8 cellular contexts compared by ENCODE assay signal in genomic region chr1:56578664-56578962, GRCh38. TPM values are rescaled to one million over a fixed set of nuclear protein-coding genes. Genes with fewer than 3 reads are reported as not detected.
DNase-seq lines count a peak whose midpoint lies in the region; ATAC-seq and TF ChIP-seq lines count a peak whose summit lies in the region.

No MANE protein-coding gene starts in this region.

- H3K4me1 Mint-ChIP-seq in CD8-positive, alpha-beta T cell (ENCODE audit: low read depth), result peaks cover 11% of the 10 kb centered on the region

- H3K4ac ChIP-seq in mesenchymal stem cell (ENCODE audit: low read depth in 1 of 2, low read length in 2 of 2), result peak overlapping the region; percentile 73 to 86

- peak overlapping the region; percentile 91 for H3K4me2 ChIP-seq in mesenchymal stem cell (ENCODE audit: low read length, poor library complexity, severe bottlenecking)

- peak overlapping the region; percentile 78 for H2BK15ac ChIP-seq in mesenchymal stem cell (ENCODE audit: low read depth, poor library complexity, severe bottlenecking)

- DNase-seq in CD8-positive, alpha-beta T cell, result no peak
- DNase-seq in caudate nucleus (lab: John Stamatoyannopoulos, UW), result peak in 13 of 61 donors; percentile 6 to 70 (median 51)
- no peak for DNase-seq in mesenchymal stem cell
- DNase-seq in uterus, result no peak
- DNase-seq in cerebellar nuclear complex (lab: John Stamatoyannopoulos, UW), result no peak

- no peak overlapping the region for H3K4me3 ChIP-seq in CD8-positive, alpha-beta T cell (ENCODE audit: low read depth, low read length)
- peak overlapping the region; percentile 96 for H3K4me3 ChIP-seq in HUES64 (ENCODE audit: low read length)
- H3K4me3 ChIP-seq in mesenchymal stem cell (ENCODE audit: insufficient read depth in 1 of 2, low read depth in 1 of 2, low read length in 2 of 2), result peak overlapping the region; percentile 87 to 95
- H3K4me3 ChIP-seq in uterus, result peak overlapping the region; percentile 76 to 77

- no peaks in the 10 kb centered on the region for H3K9me3 Mint-ChIP-seq in CD8-positive, alpha-beta T cell

- no peak overlapping the region for H2AK5ac ChIP-seq in mesenchymal stem cell (ENCODE audit: low read length, severe bottlenecking)

- H3K14ac ChIP-seq in mesenchymal stem cell (ENCODE audit: low read length in 2 of 2), result peak overlapping the region in 1 of 2 experiments; percentile 94

- H3K27me3 ChIP-seq in CD8-positive, alpha-beta T cell (ENCODE audit: insufficient read depth, low read length), result no peaks in the 10 kb centered on the region
- no peaks in the 10 kb centered on the region for H3K27me3 ChIP-seq in HUES64 (ENCODE audit: insufficient read depth, low read length)
- H3K27me3 ChIP-seq in mesenchymal stem cell (ENCODE audit: control insufficient read depth in 1 of 2, insufficient read depth in 1 of 2, low read length in 2 of 2), result no peaks in the 10 kb centered on the region
- H3K27me3 ChIP-seq in uterus, result no peaks in the 10 kb centered on the region

- CTCF ChIA-PET in CD8-positive, alpha-beta T cell (lab: Charles Lee), result no interaction called here

- H3K36me3 ChIP-seq in CD8-positive, alpha-beta T cell (ENCODE audit: insufficient read depth, low read length), result no peaks in the 10 kb centered on the region
- H3K36me3 ChIP-seq in HUES64 (ENCODE audit: insufficient read depth, low read length), result no peaks in the 10 kb centered on the region
- peaks cover 0 to 43% of the 10 kb centered on the region in 2 experiments for H3K36me3 ChIP-seq in mesenchymal stem cell (ENCODE audit: control insufficient read depth in 1 of 2, insufficient read depth in 2 of 2, low read depth in 1 of 2, low read length in 2 of 2)
- H3K36me3 ChIP-seq in uterus, result no peaks in the 10 kb centered on the region

- peak overlapping the region; percentile 59 for H3K4me3 Mint-ChIP-seq in CD8-positive, alpha-beta T cell

- peak overlapping the region; percentile 43 for H4K91ac ChIP-seq in mesenchymal stem cell (ENCODE audit: low read length)

- POLR2A ChIA-PET in CD8-positive, alpha-beta T cell (lab: Charles Lee), result no interaction called here

- H3K27me3 Mint-ChIP-seq in CD8-positive, alpha-beta T cell (ENCODE audit: low read depth), result peaks cover 40% of the 10 kb centered on the region

- no peak overlapping the region for H3K27ac ChIP-seq in CD8-positive, alpha-beta T cell (ENCODE audit: low read depth, low read length)
- H3K27ac ChIP-seq in HUES64 (ENCODE audit: low read depth, low read length), result peak overlapping the region; percentile 82
- H3K27ac ChIP-seq in caudate nucleus (ENCODE audit: low read depth, low read length), result peak overlapping the region; percentile 87
- peak overlapping the region; percentile 58 for H3K27ac ChIP-seq in mesenchymal stem cell (ENCODE audit: low read length, poor library complexity, severe bottlenecking)
- H3K27ac ChIP-seq in uterus, result peak overlapping the region; percentile 92 to 99

- H3K9ac ChIP-seq in HUES64 (ENCODE audit: low read depth, low read length), result peak overlapping the region; percentile 93
- peak overlapping the region; percentile 97 for H3K9ac ChIP-seq in mesenchymal stem cell (ENCODE audit: low read length)

- WGBS in HUES64, result 1% methylated on average over 33 of the region's 33 CpGs
- under 1% methylated on average over 12 of the region's 33 CpGs for WGBS in mesenchymal stem cell

- peak overlapping the region; percentile 74 for H2AFZ ChIP-seq in mesenchymal stem cell (ENCODE audit: low read depth, low read length)

- H3K36me3 Mint-ChIP-seq in CD8-positive, alpha-beta T cell, result no peaks in the 10 kb centered on the region

- H4K8ac ChIP-seq in mesenchymal stem cell (ENCODE audit: low read length), result peak overlapping the region; percentile 40

- H3K23ac ChIP-seq in mesenchymal stem cell (ENCODE audit: low read length in 2 of 2), result peak overlapping the region; percentile 86 to 91

- peaks cover 3% of the 10 kb centered on the region for H3K79me1 ChIP-seq in mesenchymal stem cell (replicated peaks; ENCODE audit: low read length, poor library complexity, severe bottlenecking)

- peak overlapping the region; percentile 80 for H3K18ac ChIP-seq in mesenchymal stem cell (ENCODE audit: low read depth in 1 of 2, low read length in 2 of 2)

- H2BK5ac ChIP-seq in mesenchymal stem cell (ENCODE audit: low read depth, low read length, poor library complexity, severe bottlenecking), result peak overlapping the region; percentile 35

- ATAC-seq in CD8-positive, alpha-beta T cell, result no peak
- no peak for ATAC-seq in HG03135 (IDR thresholded peaks at IDR 0.05; ENCODE audit: unreplicated experiment)
- no peak for ATAC-seq in GM19328 (IDR thresholded peaks at IDR 0.05; ENCODE audit: unreplicated experiment)

- no peak for TF ChIP-seq CTCF in CD8-positive, alpha-beta T cell (IDR thresholded peaks at IDR 0.05)
- TF ChIP-seq CTCF in uterus (IDR thresholded peaks at IDR 0.05), result no peak

- no peaks in the 10 kb centered on the region for H3K4me1 ChIP-seq in CD8-positive, alpha-beta T cell (ENCODE audit: insufficient read depth, low read length)
- H3K4me1 ChIP-seq in HUES64 (ENCODE audit: insufficient read depth, low read length) (peaks cover 40% of the 10 kb centered on the region), mesenchymal stem cell (ENCODE audit: control insufficient read depth, insufficient read depth, low read depth, low read length) (peaks cover 5% of the 10 kb centered on the region), uterus (no peaks in the 10 kb centered on the region)

- peak overlapping the region in 1 of 2 experiments; percentile 67 for H2BK12ac ChIP-seq in mesenchymal stem cell (ENCODE audit: low read length in 2 of 2)

- H2BK120ac ChIP-seq in mesenchymal stem cell (ENCODE audit: low read depth, low read length), result peak overlapping the region; percentile 12

- intact Hi-C loops in CD8-positive, alpha-beta T cell (cut with DNase I, micrococcal nuclease), result no loop called here
- intact Hi-C loops in uterus (cut with DNase I; ENCODE audit: low total_unique reads), result loop anchor here (10.0 kb wide), 1 partner anchor 1204 kb away; no protein-coding TSS in a partner anchor

- H3K27ac Mint-ChIP-seq in CD8-positive, alpha-beta T cell, result no peak overlapping the region

- TF ChIP-seq POLR2A in uterus (IDR thresholded peaks at IDR 0.05), result no peak

- H3K9me3 ChIP-seq in CD8-positive, alpha-beta T cell (ENCODE audit: low read length), result no peaks in the 10 kb centered on the region
- no peaks in the 10 kb centered on the region for H3K9me3 ChIP-seq in HUES64 (ENCODE audit: insufficient read depth, low read depth, low read length)
- H3K9me3 ChIP-seq in mesenchymal stem cell (ENCODE audit: control insufficient read depth, low read length), result no peaks in the 10 kb centered on the region
- no peaks in the 10 kb centered on the region for H3K9me3 ChIP-seq in uterus

RNA-seq across cellular contexts. Expression of gene PLPP3, which starts 0.8 kb away (rescaled TPM):
- not detected for total RNA-seq in CD8-positive, alpha-beta T cell
- 21.5 TPM for polyA plus RNA-seq in HUES64 (2013, experiment 1 of 2)
- polyA plus RNA-seq in HUES64 (2013, experiment 2 of 2), result 23.1 TPM
- 72.2 TPM for polyA plus RNA-seq in mesenchymal stem cell (2013, experiment 1 of 2)
- polyA plus RNA-seq in mesenchymal stem cell (2013, experiment 2 of 2), result 74.4 TPM
- 100 to 1,000 TPM in 2 of 4 donors, 10 to 100 TPM in 2; 76.3 to 315 (median 140) TPM for total RNA-seq in uterus

Comparison
In these comparisons a context has a peak if more than half of its experiments do, and no peak if none do; other contexts are left out.
1. RNA of gene PLPP3, which starts 0.8 kb away (total RNA-seq): 76.3 to 315 TPM in uterus; not detected in CD8-positive, alpha-beta T cell; every median in the first group is over 10 times any median in the second.